Comparison of ENCODE assay signal across 13 cellular contexts in genomic region chr2:130261970-130262760, GRCh38.
DNase-seq lines count a peak whose midpoint lies in the region; ATAC-seq and TF ChIP-seq lines count a peak whose summit lies in the region.
"Had no signal": no experiment of that assay in that cellular context is flagged by ENCODE, and none has a peak within 500 bp of the region (broad histone marks: within the 10 kb centered on the region; RNA-seq: fewer than 3 reads in every experiment).

No MANE protein-coding gene starts in this region.

- DNase-seq in EL (peak; percentile 43), HPDE6-E6E7 (ENCODE audit: extremely low spot score) (peak; percentile 19), mesenteric fat pad (ENCODE audit: low spot score) (peak; percentile 64), COR-L47 (lab: John Stamatoyannopoulos, UW) (no peak)
- DNase-seq: anterior cingulate cortex; CD4-positive, alpha-beta T cell; dermis blood vessel endothelial cell; hippocampal formation; left cardiac atrium; NCI-H446 had no signal

- ATAC-seq in SK-N-SH treated with all-trans-retinoic acid at 6 μM for 48 hours (peak; percentile 40; the same call in 1 of the 3 replicates), GM21360 (IDR thresholded peaks at IDR 0.05; ENCODE audit: unreplicated experiment) (no peak), HG02970 (IDR thresholded peaks at IDR 0.05; ENCODE audit: low FRiP score, unreplicated experiment) (no peak)
- ATAC-seq: left cardiac atrium had no signal

TF ChIP-seq in SK-N-SH treated with all-trans-retinoic acid at 6 μM for 48 hours, 23 proteins besides CTCF, POLR2A, EP300 and RAD21:
- TF ChIP-seq TCF4 (CRISPR knock-in tag; IDR thresholded peaks at IDR 0.05; ENCODE audit: borderline replicate concordance): peak; percentile 20; the same call in 1 of the 2 replicates
- TF ChIP-seq, protein P1, sequence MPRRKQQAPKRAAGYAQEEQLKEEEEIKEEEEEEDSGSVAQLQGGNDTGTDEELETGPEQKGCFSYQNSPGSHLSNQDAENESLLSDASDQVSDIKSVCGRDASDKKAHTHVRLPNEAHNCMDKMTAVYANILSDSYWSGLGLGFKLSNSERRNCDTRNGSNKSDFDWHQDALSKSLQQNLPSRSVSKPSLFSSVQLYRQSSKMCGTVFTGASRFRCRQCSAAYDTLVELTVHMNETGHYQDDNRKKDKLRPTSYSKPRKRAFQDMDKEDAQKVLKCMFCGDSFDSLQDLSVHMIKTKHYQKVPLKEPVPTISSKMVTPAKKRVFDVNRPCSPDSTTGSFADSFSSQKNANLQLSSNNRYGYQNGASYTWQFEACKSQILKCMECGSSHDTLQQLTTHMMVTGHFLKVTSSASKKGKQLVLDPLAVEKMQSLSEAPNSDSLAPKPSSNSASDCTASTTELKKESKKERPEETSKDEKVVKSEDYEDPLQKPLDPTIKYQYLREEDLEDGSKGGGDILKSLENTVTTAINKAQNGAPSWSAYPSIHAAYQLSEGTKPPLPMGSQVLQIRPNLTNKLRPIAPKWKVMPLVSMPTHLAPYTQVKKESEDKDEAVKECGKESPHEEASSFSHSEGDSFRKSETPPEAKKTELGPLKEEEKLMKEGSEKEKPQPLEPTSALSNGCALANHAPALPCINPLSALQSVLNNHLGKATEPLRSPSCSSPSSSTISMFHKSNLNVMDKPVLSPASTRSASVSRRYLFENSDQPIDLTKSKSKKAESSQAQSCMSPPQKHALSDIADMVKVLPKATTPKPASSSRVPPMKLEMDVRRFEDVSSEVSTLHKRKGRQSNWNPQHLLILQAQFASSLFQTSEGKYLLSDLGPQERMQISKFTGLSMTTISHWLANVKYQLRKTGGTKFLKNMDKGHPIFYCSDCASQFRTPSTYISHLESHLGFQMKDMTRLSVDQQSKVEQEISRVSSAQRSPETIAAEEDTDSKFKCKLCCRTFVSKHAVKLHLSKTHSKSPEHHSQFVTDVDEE (CRISPR knock-in tag; IDR thresholded peaks at IDR 0.05): no peak
